Comparison of ENCODE assay signal across 11 cellular contexts in genomic region chr12:47349770-47350408, GRCh38.
A peak's percentile ranks its signal among the peaks of the same experiment; 100 is the strongest.
DNase-seq lines count a peak whose midpoint lies in the region; ATAC-seq and TF ChIP-seq lines count a peak whose summit lies in the region.
"Had no signal": no experiment of that assay in that cellular context is flagged by ENCODE, and none has a peak within 500 bp of the region (broad histone marks: within the 10 kb centered on the region; RNA-seq: fewer than 3 reads in every experiment).

No MANE protein-coding gene starts in this region.

- H4K20me1 ChIP-seq in BLaER1 treated with 17β-estradiol and CSF1 and Interleukin-3, amounts not matched to agents 10 nM and 100 nM = no peaks in the 10 kb centered on the region

- H3K9me3 ChIP-seq in BLaER1 treated with 17β-estradiol and CSF1 and Interleukin-3, amounts not matched to agents 10 nM and 100 nM (replicated peaks in 1 of 11) = peaks cover 0 to 15% (median 13%) of the 10 kb centered on the region in 11 experiments; a peak in 15 of 22 replicates

- CTCF ChIA-PET in activated CD8-positive, alpha-beta memory T cell treated with anti-CD3 and anti-CD28 coated beads, Interleukin-2, amount 10 ng/mL, durations not matched to agents 7 days and 5 days (lab: Charles Lee) = interaction anchor here (1.5 kb wide), 1 partner anchor 48 kb away, joined by 3 read pairs; no protein-coding TSS in a partner anchor
- CTCF ChIA-PET in GM10248 (lab: Yijun Ruan, JAX) = interaction anchor here (1.0 kb wide), 1 partner anchor 11 kb away, joined by 3 read pairs; no protein-coding TSS in a partner anchor

- peak overlapping the region in 7 of 11 experiments; percentile 12 to 73 (median 51); a peak in 9 of 22 replicates for H3K27ac ChIP-seq in BLaER1 treated with 17β-estradiol and CSF1 and Interleukin-3, amounts not matched to agents 10 nM and 100 nM

- H3K4me1 ChIP-seq in BLaER1 treated with 17β-estradiol and CSF1 and Interleukin-3, amounts not matched to agents 10 nM and 100 nM = peaks cover 0 to 72% (median 18%) of the 10 kb centered on the region in 10 experiments; a peak in 16 of 20 replicates

- H3K27me3 Mint-ChIP-seq in activated CD8-positive, alpha-beta memory T cell treated with anti-CD3 and anti-CD28 coated beads, Interleukin-2, amount 10 ng/mL, durations not matched to agents 7 days and 5 days = no peaks in the 10 kb centered on the region
- no peaks in the 10 kb centered on the region for H3K27me3 Mint-ChIP-seq in naive B cell

- TF ChIP-seq CTCF in GM10248 (IDR thresholded peaks at IDR 0.05; ENCODE audit: control extremely low read depth, extremely low read depth, low read depth, missing control alignments) = no peak

- peak overlapping the region in 3 of 11 experiments; percentile 20 to 58 (median 42); a peak in 4 of 22 replicates for H3K9ac ChIP-seq in BLaER1 treated with 17β-estradiol and CSF1 and Interleukin-3, amounts not matched to agents 10 nM and 100 nM

- H3K4me3 ChIP-seq in BLaER1 treated with 17β-estradiol and CSF1 and Interleukin-3, amounts not matched to agents 10 nM and 100 nM = no peak overlapping the region
- H3K4me3 ChIP-seq in Jurkat, Clone E6-1 (ENCODE audit: low read length) = no peak overlapping the region

- no peaks in the 10 kb centered on the region for H3K9me3 Mint-ChIP-seq in activated CD8-positive, alpha-beta memory T cell treated with anti-CD3 and anti-CD28 coated beads, Interleukin-2, amount 10 ng/mL, durations not matched to agents 7 days and 5 days (ENCODE audit: low read depth)
- peaks cover 0 to 9% (median 4%) of the 10 kb centered on the region in 7 donors for H3K9me3 Mint-ChIP-seq in naive B cell

- H3K36me3 ChIP-seq in BLaER1 treated with 17β-estradiol and CSF1 and Interleukin-3, amounts not matched to agents 10 nM and 100 nM = no peaks in the 10 kb centered on the region

- peaks cover 9% of the 10 kb centered on the region for H3K36me3 Mint-ChIP-seq in activated CD8-positive, alpha-beta memory T cell treated with anti-CD3 and anti-CD28 coated beads, Interleukin-2, amount 10 ng/mL, durations not matched to agents 7 days and 5 days
- peaks cover 4 to 8% of the 10 kb centered on the region in 2 donors for H3K36me3 Mint-ChIP-seq in naive B cell

- POLR2A ChIA-PET in GM10248 (lab: Yijun Ruan, JAX) = no interaction called here

- peak; percentile 78 for ATAC-seq in activated CD8-positive, alpha-beta memory T cell treated with anti-CD3 and anti-CD28 coated beads, Interleukin-2, amount 10 ng/mL, durations not matched to agents 7 days and 5 days
- peak; percentile 73 to 79 for ATAC-seq in naive B cell (ENCODE audit: low read depth in 2 of 2)
- ATAC-seq: esophagus mucosa had no signal

- no peak overlapping the region for H3K4me3 Mint-ChIP-seq in activated CD8-positive, alpha-beta memory T cell treated with anti-CD3 and anti-CD28 coated beads, Interleukin-2, amount 10 ng/mL, durations not matched to agents 7 days and 5 days
- H3K4me3 Mint-ChIP-seq in naive B cell = peak overlapping the region in 7 of 8 donors; percentile 29 to 85 (median 56)

- peaks cover 42% of the 10 kb centered on the region for H3K4me1 Mint-ChIP-seq in activated CD8-positive, alpha-beta memory T cell treated with anti-CD3 and anti-CD28 coated beads, Interleukin-2, amount 10 ng/mL, durations not matched to agents 7 days and 5 days
- H3K4me1 Mint-ChIP-seq in naive B cell = peaks cover 13 to 57% (median 38%) of the 10 kb centered on the region in 3 donors

- DNase-seq in Jurkat, Clone E6-1 (ENCODE audit: low read depth, low spot score) = peak; percentile 30
- DNase-seq in activated CD8-positive, alpha-beta memory T cell treated with anti-CD3 and anti-CD28 coated beads, Interleukin-2, amount 10 ng/mL, durations not matched to agents 7 days and 5 days = no peak
- DNase-seq in naive B cell (peak; percentile 10), COLO668 (lab: John Stamatoyannopoulos, UW; ENCODE audit: unreplicated experiment) (no peak), GM10248 (ENCODE audit: extremely low spot score) (no peak), hepatic stellate cell (ENCODE audit: low spot score) (no peak), NCI-H128 (lab: John Stamatoyannopoulos, UW; ENCODE audit: unreplicated experiment) (no peak)
- DNase-seq: COR-L47, NCI-H146 had no signal

- H3K27ac Mint-ChIP-seq in activated CD8-positive, alpha-beta memory T cell treated with anti-CD3 and anti-CD28 coated beads, Interleukin-2, amount 10 ng/mL, durations not matched to agents 7 days and 5 days = peak overlapping the region; percentile 89
- H3K27ac Mint-ChIP-seq in naive B cell = peak overlapping the region; percentile 71 to 93 (median 85)

- peak overlapping the region in 10 of 11 experiments; percentile 17 to 80 (median 48); a peak in 17 of 22 replicates for H3K4me2 ChIP-seq in BLaER1 treated with 17β-estradiol and CSF1 and Interleukin-3, amounts not matched to agents 10 nM and 100 nM

- no peaks in the 10 kb centered on the region for H3K27me3 ChIP-seq in BLaER1 treated with 17β-estradiol and CSF1 and Interleukin-3, amounts not matched to agents 10 nM and 100 nM

Comparison
In these comparisons a context has a peak if more than half of its experiments do, and no peak if none do; other contexts are left out.
1. DNase-seq: peak in Jurkat, Clone E6-1 (single experiment) and naive B cell (single experiment); none in activated CD8-positive, alpha-beta memory T cell treated with anti-CD3 and anti-CD28 coated beads, Interleukin-2, amount 10 ng/mL, durations not matched to agents 7 days and 5 days (single experiment), COLO668 (single experiment), GM10248 (single experiment), hepatic stellate cell (single experiment) and NCI-H128 (single experiment).